10 cellular contexts compared by ENCODE assay signal in genomic region chr12:29796823-29797263, GRCh38. TPM values are rescaled to one million over a fixed set of nuclear protein-coding genes. Genes with fewer than 3 reads are reported as not detected.
DNase-seq lines count a peak whose midpoint lies in the region; ATAC-seq, FAIRE-seq and TF ChIP-seq lines count a peak whose summit lies in the region.
"Had no signal": no experiment of that assay in that cellular context is flagged by ENCODE, and none has a peak within 500 bp of the region (broad histone marks: within the 10 kb centered on the region; RNA-seq: fewer than 3 reads in every experiment).

No MANE protein-coding gene starts in this region.

- H3K4me3 ChIP-seq in kidney epithelial cell (ENCODE audit: low read depth, low read length) = no peak overlapping the region
- H3K4me3 ChIP-seq: GM12878 had no signal

- peak overlapping the region; percentile 21 for H3K4me3 Mint-ChIP-seq in chondrocyte (ENCODE audit: unreplicated experiment)
- no peak overlapping the region for H3K4me3 Mint-ChIP-seq in natural killer cell treated with Interleukin-12 subunit alpha and Interleukin-12 subunit beta and Interleukin-15 and Interleukin-18, amount 100 ng/mL, for 72 hours
- H3K4me3 Mint-ChIP-seq: activated CD8-positive, alpha-beta memory T cell treated with anti-CD3 and anti-CD28 coated beads, Interleukin-2, amount 10 ng/mL, durations not matched to agents 7 days and 5 days; natural killer cell had no signal

- DNase-seq in HT-29 (ENCODE audit: low spot score) = peak; percentile 32
- no peak for DNase-seq in chondrocyte (ENCODE audit: low spot score)
- peak; percentile 64 for DNase-seq in kidney epithelial cell (ENCODE audit: low read depth)
- peak; percentile 69 for DNase-seq in urothelium cell line (ENCODE audit: low spot score)
- no peak for DNase-seq in natural killer cell treated with Interleukin-12 subunit alpha and Interleukin-12 subunit beta and Interleukin-15 and Interleukin-18, amount 100 ng/mL, for 72 hours (ENCODE audit: low spot score)
- DNase-seq in NCI-H1417 (lab: John Stamatoyannopoulos, UW) = no peak
- DNase-seq: activated CD8-positive, alpha-beta memory T cell treated with anti-CD3 and anti-CD28 coated beads, Interleukin-2, amount 10 ng/mL, durations not matched to agents 7 days and 5 days; natural killer cell had no signal

- peak overlapping the region; percentile 93 for H3K27ac Mint-ChIP-seq in chondrocyte (ENCODE audit: unreplicated experiment)
- H3K27ac Mint-ChIP-seq in natural killer cell treated with Interleukin-12 subunit alpha and Interleukin-12 subunit beta and Interleukin-15 and Interleukin-18, amount 100 ng/mL, for 72 hours = no peak overlapping the region
- H3K27ac Mint-ChIP-seq: activated CD8-positive, alpha-beta memory T cell treated with anti-CD3 and anti-CD28 coated beads, Interleukin-2, amount 10 ng/mL, durations not matched to agents 7 days and 5 days; natural killer cell had no signal

- TF ChIP-seq CTCF in chondrocyte (IDR thresholded peaks at IDR 0.05) = no peak
- TF ChIP-seq CTCF in kidney epithelial cell (IDR thresholded peaks at IDR 0.05; ENCODE audit: insufficient read depth, low read length, poor library complexity, severe bottlenecking) = no peak

- H3K36me3 ChIP-seq in kidney epithelial cell (ENCODE audit: control insufficient read depth, insufficient read depth, low read length) = no peaks in the 10 kb centered on the region

- H3K27me3 ChIP-seq in kidney epithelial cell (ENCODE audit: control insufficient read depth, insufficient read depth, low read length) = no peaks in the 10 kb centered on the region

- H3K36me3 Mint-ChIP-seq in chondrocyte (ENCODE audit: low read depth) = no peaks in the 10 kb centered on the region
- no peaks in the 10 kb centered on the region for H3K36me3 Mint-ChIP-seq in natural killer cell treated with Interleukin-12 subunit alpha and Interleukin-12 subunit beta and Interleukin-15 and Interleukin-18, amount 100 ng/mL, for 72 hours
- H3K36me3 Mint-ChIP-seq: activated CD8-positive, alpha-beta memory T cell treated with anti-CD3 and anti-CD28 coated beads, Interleukin-2, amount 10 ng/mL, durations not matched to agents 7 days and 5 days; natural killer cell had no signal

- H3K9me3 Mint-ChIP-seq in chondrocyte (ENCODE audit: low read depth) = no peaks in the 10 kb centered on the region
- peaks cover 12% of the 10 kb centered on the region for H3K9me3 Mint-ChIP-seq in natural killer cell treated with Interleukin-12 subunit alpha and Interleukin-12 subunit beta and Interleukin-15 and Interleukin-18, amount 100 ng/mL, for 72 hours

- no peak for FAIRE-seq in urothelium cell line (lab: Jason Lieb, UNC)
- FAIRE-seq: GM12878 had no signal

- H3K4me1 Mint-ChIP-seq in chondrocyte (ENCODE audit: low read depth) = peaks cover 32% of the 10 kb centered on the region
- H3K4me1 Mint-ChIP-seq in natural killer cell treated with Interleukin-12 subunit alpha and Interleukin-12 subunit beta and Interleukin-15 and Interleukin-18, amount 100 ng/mL, for 72 hours (ENCODE audit: low read depth in 2 of 2) = no peaks in the 10 kb centered on the region
- H3K4me1 Mint-ChIP-seq: activated CD8-positive, alpha-beta memory T cell treated with anti-CD3 and anti-CD28 coated beads, Interleukin-2, amount 10 ng/mL, durations not matched to agents 7 days and 5 days; natural killer cell had no signal

- no peak for ATAC-seq in natural killer cell treated with Interleukin-12 subunit alpha and Interleukin-12 subunit beta and Interleukin-15 and Interleukin-18, amount 100 ng/mL, for 72 hours
- no peak for ATAC-seq in GM19467 (IDR thresholded peaks at IDR 0.05; ENCODE audit: unreplicated experiment)
- ATAC-seq: activated CD8-positive, alpha-beta memory T cell treated with anti-CD3 and anti-CD28 coated beads, Interleukin-2, amount 10 ng/mL, durations not matched to agents 7 days and 5 days; natural killer cell had no signal

- H3K27me3 Mint-ChIP-seq in chondrocyte (ENCODE audit: low read depth) = no peaks in the 10 kb centered on the region
- H3K27me3 Mint-ChIP-seq in natural killer cell treated with Interleukin-12 subunit alpha and Interleukin-12 subunit beta and Interleukin-15 and Interleukin-18, amount 100 ng/mL, for 72 hours = peaks cover 0 to 2% of the 10 kb centered on the region in 2 donors
- H3K27me3 Mint-ChIP-seq: activated CD8-positive, alpha-beta memory T cell treated with anti-CD3 and anti-CD28 coated beads, Interleukin-2, amount 10 ng/mL, durations not matched to agents 7 days and 5 days had no signal

RNA-seq across cellular contexts. Expression of gene TMTC1, which starts 13.1 kb away (rescaled TPM):
- 0.23 and 0.38 TPM in 2 replicates for total RNA-seq in HT-29 (2014; rRNA removed; shearing (Covaris generic))
- total RNA-seq in chondrocyte (24.0 to 49.1 TPM (median 25.2 TPM) in 3 replicates), kidney epithelial cell (1.6 and 1.8 TPM in 2 replicates)
- total RNA-seq in natural killer cell treated with Interleukin-12 subunit alpha and Interleukin-12 subunit beta and Interleukin-15 and Interleukin-18, amount 100 ng/mL, for 72 hours = not detected

Comparison
In these comparisons a context has a peak if more than half of its experiments do, and no peak if none do; other contexts are left out.
1. DNase-seq: peak in HT-29 (single experiment), kidney epithelial cell (single experiment) and urothelium cell line (single experiment); none in chondrocyte (single experiment), natural killer cell treated with Interleukin-12 subunit alpha and Interleukin-12 subunit beta and Interleukin-15 and Interleukin-18, amount 100 ng/mL, for 72 hours (single experiment) and NCI-H1417 (0 of 3).